23 cellular contexts compared by ENCODE assay signal in the genomic region with DNA sequence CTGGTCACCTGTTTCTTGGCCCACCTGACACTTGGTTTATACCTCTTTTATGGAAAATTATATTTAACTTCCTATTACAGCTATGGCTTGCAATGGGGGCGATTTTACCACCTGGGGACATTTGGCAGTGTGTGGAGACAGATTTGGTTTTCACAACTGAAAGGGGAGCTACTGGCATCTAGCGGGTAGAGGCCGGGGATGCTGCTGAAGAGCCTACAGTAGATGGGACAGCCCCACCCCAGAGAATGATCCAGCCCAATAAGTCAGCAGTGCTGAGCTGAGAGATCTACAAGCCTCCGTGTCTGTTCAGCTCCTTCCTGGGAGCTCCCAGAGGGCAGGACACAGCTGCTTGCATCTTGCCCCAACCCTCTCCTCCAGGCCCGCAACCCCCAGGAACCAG.
"Had no signal": no experiment of that assay in that cellular context is flagged by ENCODE, and none has a peak within 500 bp of the region (broad histone marks: within the 10 kb centered on the region; RNA-seq: fewer than 3 reads in every experiment).

No MANE protein-coding gene starts in this region.

- H3K36me3 Mint-ChIP-seq: activated naive CD4-positive, alpha-beta T cell treated with anti-CD3 and anti-CD28 coated beads, Interleukin-2, amount 50 U/mL, for 24 hours; natural killer cell treated with Interleukin-12 subunit alpha and Interleukin-12 subunit beta and Interleukin-15 and Interleukin-18, amount 100 ng/mL, for 72 hours had no signal

- H3K9me3 ChIP-seq: gastrocnemius medialis, left lung, lower lobe of right lung, spleen, tibial nerve had no signal

- ATAC-seq: activated naive CD8-positive, alpha-beta T cell treated with anti-CD3 and anti-CD28 coated beads, Interleukin-2, amount 50 U/mL, for 24 hours; gastrocnemius medialis; left lung; lower lobe of right lung; natural killer cell treated with Interleukin-12 subunit alpha and Interleukin-12 subunit beta and Interleukin-15 and Interleukin-18, amount 100 ng/mL, for 72 hours; right cardiac atrium had no signal

- H3K4me3 ChIP-seq: gastrocnemius medialis, left lung, lower lobe of right lung, spleen, tibial nerve had no signal

- H3K4me3 Mint-ChIP-seq: activated CD4-positive, alpha-beta memory T cell treated with anti-CD3 and anti-CD28 coated beads, Interleukin-2, amount 10 ng/mL, durations not matched to agents 7 days and 5 days; activated CD4-positive, alpha-beta T cell treated with anti-CD3 and anti-CD28 coated beads, Interleukin-2, amount 10 ng/mL, durations not matched to agents 7 days and 5 days; activated naive CD4-positive, alpha-beta T cell treated with anti-CD3 and anti-CD28 coated beads, Interleukin-2, amount 50 U/mL, for 24 hours; activated naive CD8-positive, alpha-beta T cell treated with anti-CD3 and anti-CD28 coated beads, Interleukin-2, amount 50 U/mL, for 24 hours; activated T-cell treated with anti-CD3 and anti-CD28 coated beads, Interleukin-2, amount 50 U/mL, for 24 hours; natural killer cell treated with Interleukin-12 subunit alpha and Interleukin-12 subunit beta and Interleukin-15 and Interleukin-18, amount 100 ng/mL, for 72 hours had no signal

- H3K27me3 ChIP-seq: gastrocnemius medialis, left lung, tibial nerve had no signal

- H3K27ac ChIP-seq: gastrocnemius medialis, left lung, lower lobe of right lung, spleen, tibial nerve had no signal

- DNase-seq: activated CD4-positive, alpha-beta memory T cell treated with anti-CD3 and anti-CD28 coated beads, Interleukin-2, amount 10 ng/mL, durations not matched to agents 7 days and 5 days; activated CD4-positive, alpha-beta T cell treated with anti-CD3 and anti-CD28 coated beads, Interleukin-2, amount 10 ng/mL, durations not matched to agents 7 days and 5 days; activated CD4-positive, CD25-positive, alpha-beta regulatory T cell treated with anti-CD3 and anti-CD28 coated beads, Interleukin-2, amount 50 U/mL, for 72 hours; activated CD8-positive, alpha-beta memory T cell treated with anti-CD3 and anti-CD28 coated beads, Interleukin-2, amount 50 U/mL, for 48 hours; activated naive CD8-positive, alpha-beta T cell treated with anti-CD3 and anti-CD28 coated beads, Interleukin-2, amount 50 U/mL, for 24 hours; activated T-cell treated with anti-CD3 and anti-CD28 coated beads, Interleukin-2, amount 50 U/mL, for 24 hours; amygdala; dermis blood vessel endothelial cell; effector CD8-positive, alpha-beta T cell; erythroblast; gastrocnemius medialis; glutamatergic neuron; lower lobe of right lung; mesenchymal stem cell; posterior cingulate gyrus; right cardiac atrium; spleen; stimulated activated CD4-positive, alpha-beta T cell treated with anti-CD3 and anti-CD28 coated beads, Interleukin-2, amount 100 ng/mL, for 48 hours; stimulated activated naive CD4-positive, alpha-beta T cell treated with Interleukin-2 at 50 U/mL for 16 hours had no signal

- H3K9me3 Mint-ChIP-seq: activated CD4-positive, alpha-beta memory T cell treated with anti-CD3 and anti-CD28 coated beads, Interleukin-2, amount 10 ng/mL, durations not matched to agents 7 days and 5 days; activated CD4-positive, alpha-beta T cell treated with anti-CD3 and anti-CD28 coated beads, Interleukin-2, amount 10 ng/mL, durations not matched to agents 7 days and 5 days; activated naive CD4-positive, alpha-beta T cell treated with anti-CD3 and anti-CD28 coated beads, Interleukin-2, amount 50 U/mL, for 24 hours; activated naive CD8-positive, alpha-beta T cell treated with anti-CD3 and anti-CD28 coated beads, Interleukin-2, amount 50 U/mL, for 24 hours; activated T-cell treated with anti-CD3 and anti-CD28 coated beads, Interleukin-2, amount 50 U/mL, for 24 hours; natural killer cell treated with Interleukin-12 subunit alpha and Interleukin-12 subunit beta and Interleukin-15 and Interleukin-18, amount 100 ng/mL, for 72 hours had no signal

- H3K36me3 ChIP-seq: gastrocnemius medialis, left lung, lower lobe of right lung, spleen, tibial nerve had no signal

- H3K27ac Mint-ChIP-seq: activated CD4-positive, alpha-beta memory T cell treated with anti-CD3 and anti-CD28 coated beads, Interleukin-2, amount 10 ng/mL, durations not matched to agents 7 days and 5 days; activated CD4-positive, alpha-beta T cell treated with anti-CD3 and anti-CD28 coated beads, Interleukin-2, amount 10 ng/mL, durations not matched to agents 7 days and 5 days; activated naive CD4-positive, alpha-beta T cell treated with anti-CD3 and anti-CD28 coated beads, Interleukin-2, amount 50 U/mL, for 24 hours; activated naive CD8-positive, alpha-beta T cell treated with anti-CD3 and anti-CD28 coated beads, Interleukin-2, amount 50 U/mL, for 24 hours; activated T-cell treated with anti-CD3 and anti-CD28 coated beads, Interleukin-2, amount 50 U/mL, for 24 hours; natural killer cell treated with Interleukin-12 subunit alpha and Interleukin-12 subunit beta and Interleukin-15 and Interleukin-18, amount 100 ng/mL, for 72 hours had no signal
